ENCODE assay signal across 11 cellular contexts in the genomic region with DNA sequence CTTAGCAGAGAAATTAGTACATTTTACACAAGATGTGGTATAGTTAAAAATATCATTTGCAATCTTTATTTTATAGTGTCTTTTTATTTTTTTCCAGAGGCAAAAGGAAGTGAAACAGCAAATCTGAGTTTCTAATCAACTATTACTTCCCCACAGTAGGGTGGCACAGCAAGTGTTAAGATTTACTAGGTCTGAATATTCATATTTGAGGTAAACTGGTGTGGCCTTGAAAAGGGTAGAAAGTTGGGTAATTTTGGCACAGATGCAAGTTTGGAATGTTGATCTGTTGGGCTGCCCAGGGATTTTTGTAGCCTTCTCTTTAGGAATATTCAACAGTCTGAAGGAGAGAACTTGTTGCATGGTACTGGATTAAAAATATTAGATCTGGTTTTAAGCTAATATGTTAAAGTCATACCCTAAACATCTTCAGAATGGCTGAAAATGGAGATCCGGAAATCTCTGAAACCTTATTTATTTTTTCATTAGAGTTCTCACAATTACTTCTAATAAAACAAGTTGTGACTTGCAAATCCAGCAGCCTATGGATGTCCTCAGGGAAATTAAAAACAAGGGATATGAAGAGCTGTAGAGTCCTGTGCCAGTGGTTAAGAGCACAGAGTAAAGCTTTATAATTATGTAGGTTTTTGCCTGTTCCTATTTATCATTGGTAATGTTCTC. TPM values are rescaled to one million over a fixed set of nuclear protein-coding genes. Genes with fewer than 3 reads are reported as not detected.
DNase-seq lines count a peak whose midpoint lies in the region; TF ChIP-seq lines count a peak whose summit lies in the region.
"Had no signal": no experiment of that assay in that cellular context is flagged by ENCODE, and none has a peak within 500 bp of the region (broad histone marks: within the 10 kb centered on the region; RNA-seq: fewer than 3 reads in every experiment).

No MANE protein-coding gene starts in this region.

- H3K36me3 ChIP-seq in breast epithelium (no peaks in the 10 kb centered on the region), subcutaneous abdominal adipose tissue (ENCODE audit: control insufficient read depth in 5 of 5, insufficient read depth in 5 of 5, low read length in 5 of 5) (peaks cover 0 to 3% (median 0%) of the 10 kb centered on the region in 5 donors), tibial nerve (peaks cover 0 to 29% (median 0%) of the 10 kb centered on the region in 3 donors)
- H3K36me3 ChIP-seq: HAP-1 had no signal

- 89 to 95% methylated on average over 1 of the region's 1 CpG for WGBS in tibial nerve, 2 donors

- H3K9ac ChIP-seq in subcutaneous abdominal adipose tissue (ENCODE audit: low read length in 5 of 5), result no peak overlapping the region

- no peaks in the 10 kb centered on the region for H3K27me3 Mint-ChIP-seq in MCF 10A (ENCODE audit: insufficient read depth, unreplicated experiment)
- H3K27me3 Mint-ChIP-seq in dendritic cell treated with granulocyte-macrophage colony-stimulating factor and Interleukin-4, amounts not matched to agents 40 ng/mL and 50 ng/mL, for 4 days, result no peaks in the 10 kb centered on the region
- no peaks in the 10 kb centered on the region for H3K27me3 Mint-ChIP-seq in activated CD4-positive, alpha-beta T cell treated with anti-CD3 and anti-CD28 coated beads, Interleukin-2, amount 10 ng/mL, durations not matched to agents 24 days and 14 days

- TF ChIP-seq CTCF in MCF 10A (IDR thresholded peaks at IDR 0.05; ENCODE audit: unreplicated experiment) (no peak), breast epithelium (IDR thresholded peaks at IDR 0.05) (no peak), tibial nerve (IDR thresholded peaks at IDR 0.05) (no peak)

- H3K4me1 ChIP-seq in breast epithelium (peaks cover 0 to 13% of the 10 kb centered on the region in 2 donors), subcutaneous abdominal adipose tissue (ENCODE audit: control insufficient read depth in 5 of 5, insufficient read depth in 5 of 5, low read length in 5 of 5) (peaks cover 0 to 51% (median 43%) of the 10 kb centered on the region in 5 donors), tibial nerve (peaks cover 0 to 38% (median 14%) of the 10 kb centered on the region in 4 donors)

- H3K27me3 ChIP-seq in breast epithelium (no peaks in the 10 kb centered on the region), subcutaneous abdominal adipose tissue (ENCODE audit: control insufficient read depth in 5 of 5, insufficient read depth in 4 of 5, low read length in 5 of 5) (no peaks in the 10 kb centered on the region), tibial nerve (no peaks in the 10 kb centered on the region)

- DNase-seq in MCF 10A (ENCODE audit: unreplicated experiment) (peak; percentile 67), breast epithelium (ENCODE audit: low spot score in 2 of 2) (no peak), NCI-H69 (lab: John Stamatoyannopoulos, UW) (peak; percentile 0), tibial nerve (ENCODE audit: low spot score in 2 of 2) (no peak), activated gamma-delta T cell treated with Interleukin-2 at 50 U/mL for 16 hours (no peak)
- DNase-seq in activated CD4-positive, alpha-beta T cell treated with anti-CD3 and anti-CD28 coated beads, Interleukin-2, amount 10 ng/mL, durations not matched to agents 24 days and 14 days, result no peak
- DNase-seq: CD8-positive, alpha-beta T cell; NCI-H446 treated with DMSO at 0.1 percent for 48 hours had no signal

- no TSS peak for BruUV-seq in MCF 10A (replicated peaks; lab: Mats Ljungman, UMichigan)

- H3K4me1 Mint-ChIP-seq in MCF 10A (ENCODE audit: insufficient read depth, unreplicated experiment), result peaks cover 47% of the 10 kb centered on the region
- H3K4me1 Mint-ChIP-seq in dendritic cell treated with granulocyte-macrophage colony-stimulating factor and Interleukin-4, amounts not matched to agents 40 ng/mL and 50 ng/mL, for 4 days (ENCODE audit: low read depth), result peaks cover 89% of the 10 kb centered on the region
- H3K4me1 Mint-ChIP-seq in activated CD4-positive, alpha-beta T cell treated with anti-CD3 and anti-CD28 coated beads, Interleukin-2, amount 10 ng/mL, durations not matched to agents 24 days and 14 days, result peaks cover 70% of the 10 kb centered on the region

- peaks cover 37% of the 10 kb centered on the region for H3K36me3 Mint-ChIP-seq in MCF 10A (ENCODE audit: insufficient read depth, unreplicated experiment)
- H3K36me3 Mint-ChIP-seq in dendritic cell treated with granulocyte-macrophage colony-stimulating factor and Interleukin-4, amounts not matched to agents 40 ng/mL and 50 ng/mL, for 4 days (ENCODE audit: low read depth), result peaks cover 52% of the 10 kb centered on the region
- H3K36me3 Mint-ChIP-seq in activated CD4-positive, alpha-beta T cell treated with anti-CD3 and anti-CD28 coated beads, Interleukin-2, amount 10 ng/mL, durations not matched to agents 24 days and 14 days (ENCODE audit: low read depth), result peaks cover 80% of the 10 kb centered on the region

- H3K4me3 Mint-ChIP-seq in MCF 10A (ENCODE audit: unreplicated experiment), result peak overlapping the region; percentile 46
- H3K4me3 Mint-ChIP-seq in dendritic cell treated with granulocyte-macrophage colony-stimulating factor and Interleukin-4, amounts not matched to agents 40 ng/mL and 50 ng/mL, for 4 days, result peak overlapping the region; percentile 13
- no peak overlapping the region for H3K4me3 Mint-ChIP-seq in activated CD4-positive, alpha-beta T cell treated with anti-CD3 and anti-CD28 coated beads, Interleukin-2, amount 10 ng/mL, durations not matched to agents 24 days and 14 days
- H3K4me3 Mint-ChIP-seq: CD8-positive, alpha-beta T cell had no signal

- H3K27ac Mint-ChIP-seq in MCF 10A (ENCODE audit: low read depth, unreplicated experiment), result peak overlapping the region; percentile 83
- H3K27ac Mint-ChIP-seq in dendritic cell treated with granulocyte-macrophage colony-stimulating factor and Interleukin-4, amounts not matched to agents 40 ng/mL and 50 ng/mL, for 4 days, result peak overlapping the region; percentile 64
- no peak overlapping the region for H3K27ac Mint-ChIP-seq in activated CD4-positive, alpha-beta T cell treated with anti-CD3 and anti-CD28 coated beads, Interleukin-2, amount 10 ng/mL, durations not matched to agents 24 days and 14 days
- H3K27ac Mint-ChIP-seq: CD8-positive, alpha-beta T cell had no signal

- no peak for TF ChIP-seq EP300 in tibial nerve (IDR thresholded peaks at IDR 0.05)

- POLR2A ChIA-PET in MCF 10A (lab: Yijun Ruan, JAX), result interaction anchor here (0.6 to 3.8 kb wide), 6 partner anchors 10 to 91 kb away, joined by 3 to 38 read pairs (median 4); a partner anchor contains a TSS

- CTCF ChIA-PET in MCF 10A (lab: Yijun Ruan, JAX), result interaction anchor here (0.6 to 1.0 kb wide), 3 partner anchors 11 to 151 kb away, joined by 3 to 4 read pairs (median 3); no protein-coding TSS in a partner anchor

- H3K9me3 ChIP-seq in breast epithelium (no peaks in the 10 kb centered on the region), subcutaneous abdominal adipose tissue (ENCODE audit: control insufficient read depth in 5 of 5, low read length in 5 of 5) (no peaks in the 10 kb centered on the region), tibial nerve (no peaks in the 10 kb centered on the region)
- H3K9me3 ChIP-seq: HAP-1 had no signal

- no peaks in the 10 kb centered on the region for H3K9me3 Mint-ChIP-seq in MCF 10A (ENCODE audit: unreplicated experiment)
- peaks cover 13% of the 10 kb centered on the region for H3K9me3 Mint-ChIP-seq in dendritic cell treated with granulocyte-macrophage colony-stimulating factor and Interleukin-4, amounts not matched to agents 40 ng/mL and 50 ng/mL, for 4 days
- H3K9me3 Mint-ChIP-seq in activated CD4-positive, alpha-beta T cell treated with anti-CD3 and anti-CD28 coated beads, Interleukin-2, amount 10 ng/mL, durations not matched to agents 24 days and 14 days, result peaks cover 22% of the 10 kb centered on the region
- H3K9me3 Mint-ChIP-seq: CD8-positive, alpha-beta T cell had no signal

- H3K27ac ChIP-seq in breast epithelium (no peak overlapping the region), subcutaneous abdominal adipose tissue (ENCODE audit: low read depth, low read length) (peak overlapping the region; percentile 32), tibial nerve (no peak overlapping the region)

- TF ChIP-seq POLR2A in breast epithelium (IDR thresholded peaks at IDR 0.05), result no peak
- TF ChIP-seq POLR2A in tibial nerve (IDR thresholded peaks at IDR 0.05), result no peak

- intact Hi-C loops in MCF 10A (cut with micrococcal nuclease) (no loop called here), breast epithelium (cut with DNase I; ENCODE audit: low total_unique reads) (no loop called here)
- intact Hi-C loops in dendritic cell treated with granulocyte-macrophage colony-stimulating factor and Interleukin-4, amounts not matched to agents 40 ng/mL and 50 ng/mL, for 4 days (cut with micrococcal nuclease), result loop anchor here (5.0 kb wide), 1 partner anchor 34 kb away; no protein-coding TSS in a partner anchor
- intact Hi-C loops in activated CD4-positive, alpha-beta T cell treated with anti-CD3 and anti-CD28 coated beads, Interleukin-2, amount 10 ng/mL, durations not matched to agents 24 days and 14 days (cut with micrococcal nuclease), result no loop called here

- H3K4me3 ChIP-seq in breast epithelium (no peak overlapping the region), subcutaneous abdominal adipose tissue (ENCODE audit: low read depth in 1 of 5, low read length in 5 of 5) (no peak overlapping the region), tibial nerve (no peak overlapping the region)
- H3K4me3 ChIP-seq: HAP-1 had no signal

RNA-seq across cellular contexts. Expression of a gene that starts 10.8 kb away (rescaled TPM):
- total RNA-seq in MCF 10A (2022), result 62.0 and 79.6 TPM in 2 replicates
- 100 to 1,000 TPM; 128 to 242 (median 166) TPM for total RNA-seq in breast epithelium
- 10 to 100 TPM; 54.4 to 83.5 (median 75.1) TPM for total RNA-seq in tibial nerve
- total RNA-seq in activated CD4-positive, alpha-beta T cell treated with anti-CD3 and anti-CD28 coated beads, Interleukin-2, amount 10 ng/mL, durations not matched to agents 24 days and 14 days, result 91.2 and 97.2 TPM in 2 replicates

Comparison
In these comparisons a context has a peak if more than half of its experiments do, and no peak if none do; other contexts are left out.
1. DNase-seq: peak in MCF 10A (single experiment) and NCI-H69 (single experiment); none in breast epithelium (0 of 2), tibial nerve (0 of 2), activated gamma-delta T cell treated with Interleukin-2 at 50 U/mL for 16 hours (single experiment) and activated CD4-positive, alpha-beta T cell treated with anti-CD3 and anti-CD28 coated beads, Interleukin-2, amount 10 ng/mL, durations not matched to agents 24 days and 14 days (single experiment).